Comparison of ENCODE assay signal across 9 cellular contexts in the genomic region with DNA sequence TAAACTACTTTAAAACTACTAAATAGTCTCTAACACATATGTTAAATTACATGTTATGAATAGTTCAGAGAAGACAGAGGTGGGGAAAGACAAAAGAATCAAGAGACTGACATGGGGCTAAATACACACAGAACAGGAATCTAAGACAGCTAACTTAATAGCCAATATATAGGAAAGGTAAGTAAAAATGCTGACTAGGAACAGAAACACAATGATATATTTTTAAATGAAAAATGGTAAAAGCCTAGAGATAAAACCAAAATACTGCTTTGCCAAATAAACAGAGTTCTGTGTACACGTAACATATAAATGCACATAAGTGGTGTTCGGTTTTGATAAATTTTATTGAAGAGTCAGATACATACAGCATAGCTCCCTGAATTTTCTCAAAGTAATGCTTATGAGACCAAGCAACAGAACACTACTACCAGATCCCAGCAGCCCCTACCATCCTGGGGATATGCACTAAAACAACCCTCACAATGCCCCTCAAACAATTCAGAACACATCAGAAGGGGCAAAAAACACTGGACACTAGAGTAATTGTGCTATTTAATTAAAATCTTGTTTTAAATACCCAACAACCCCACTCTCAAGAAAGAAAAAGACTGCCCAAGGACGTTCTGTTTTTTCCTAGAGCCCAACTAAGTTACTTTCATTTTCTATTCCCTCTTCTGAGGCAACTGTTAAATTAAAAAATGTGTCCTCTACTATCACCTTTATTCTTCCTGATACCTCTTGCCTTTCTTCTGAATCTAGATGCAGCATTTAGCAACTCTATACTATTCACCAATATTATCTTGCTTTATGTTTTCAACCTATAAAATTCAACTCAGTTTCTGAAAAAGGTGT.
A peak's percentile ranks its signal among the peaks of the same experiment; 100 is the strongest.
DNase-seq lines count a peak whose midpoint lies in the region; ATAC-seq and TF ChIP-seq lines count a peak whose summit lies in the region.
"Had no signal": no experiment of that assay in that cellular context is flagged by ENCODE, and none has a peak within 500 bp of the region (broad histone marks: within the 10 kb centered on the region; RNA-seq: fewer than 3 reads in every experiment).

No MANE protein-coding gene starts in this region.

- H3K4me3 ChIP-seq in PC-9 (no peak overlapping the region), esophagus muscularis mucosa (peak overlapping the region; percentile 40 to 50 (median 42)), psoas muscle (peak overlapping the region; percentile 52)

- WGBS in esophagus muscularis mucosa, result 54% methylated on average over 3 of the region's 3 CpGs
- 55 to 62% (median 56%) methylated on average over 3 of the region's 3 CpGs for WGBS in psoas muscle, 3 donors

- BruUV-seq in PC-9 (replicated peaks; lab: Mats Ljungman, UMichigan), result no TSS peak

- no peak for TF ChIP-seq CTCF in PC-9 (conservative IDR thresholded peaks at IDR 0.05)
- TF ChIP-seq CTCF in esophagus muscularis mucosa (IDR thresholded peaks at IDR 0.05), result no peak
- TF ChIP-seq CTCF in psoas muscle (IDR thresholded peaks at IDR 0.05), result no peak

- no peaks in the 10 kb centered on the region for H3K9me2 ChIP-seq in PC-9 (ENCODE audit: insufficient read depth)

- ATAC-seq in psoas muscle (no peak), GM21619 (IDR thresholded peaks at IDR 0.05; ENCODE audit: unreplicated experiment) (no peak), HG02678 (IDR thresholded peaks at IDR 0.05; ENCODE audit: unreplicated experiment) (no peak), HG03196 (IDR thresholded peaks at IDR 0.05; ENCODE audit: unreplicated experiment) (no peak)

- H3K27ac ChIP-seq in PC-9 (peak overlapping the region; percentile 27; the same call in 1 of the 2 replicates), esophagus muscularis mucosa (replicated peaks in 1 of 4) (peak overlapping the region; percentile 51 to 69 (median 68)), psoas muscle (peak overlapping the region; percentile 46)
- H3K27ac ChIP-seq: epithelial cell of prostate had no signal

- no peaks in the 10 kb centered on the region for H3K9me3 ChIP-seq in PC-9 (ENCODE audit: insufficient read depth, low read depth)
- no peaks in the 10 kb centered on the region for H3K9me3 ChIP-seq in esophagus muscularis mucosa
- H3K9me3 ChIP-seq in psoas muscle, result no peaks in the 10 kb centered on the region

- DNase-seq in GM03348 (ENCODE audit: low spot score) (peak; percentile 24), PC-9 (no peak), esophagus muscularis mucosa (ENCODE audit: extremely low spot score) (no peak), psoas muscle (no peak), KG1 (lab: John Stamatoyannopoulos, UW) (no peak)

- no peak overlapping the region for H2AFZ ChIP-seq in PC-9

- POLR2A ChIA-PET in PC-9 (lab: Charles Lee; ENCODE audit: unreplicated experiment), result interaction anchor here (0.6 kb wide), 1 partner anchor 121 kb away, joined by 3 read pairs; a partner anchor contains a TSS

- no peaks in the 10 kb centered on the region for H4K20me1 ChIP-seq in PC-9 (ENCODE audit: insufficient read depth)

- no peak for TF ChIP-seq POLR2A in esophagus muscularis mucosa (IDR thresholded peaks at IDR 0.05; ENCODE audit: low read depth)

- H3K36me3 ChIP-seq in PC-9 (ENCODE audit: low read depth), result no peaks in the 10 kb centered on the region; the same call in 1 of the 2 replicates
- peaks cover 0 to 22% (median 5%) of the 10 kb centered on the region in 4 donors for H3K36me3 ChIP-seq in esophagus muscularis mucosa
- H3K36me3 ChIP-seq in psoas muscle (ENCODE audit: insufficient read depth in 1 of 2, low read depth in 1 of 2), result peaks cover 0 to 29% of the 10 kb centered on the region in 2 donors

- intact Hi-C loops in PC-9 (cut with micrococcal nuclease; ENCODE audit: unreplicated experiment), result no loop called here
- intact Hi-C loops in esophagus muscularis mucosa (cut with DNase I), result no loop called here
- intact Hi-C loops in psoas muscle (cut with DNase I), result loop anchor here in 1 of 2 donors (5.0 to 10.0 kb wide), 2 partner anchors 119 to 364 kb away; a partner anchor contains a TSS

- CTCF ChIA-PET in PC-9 (lab: Charles Lee), result interaction anchor here (0.9 kb wide), 1 partner anchor 43 kb away, joined by 3 read pairs; no protein-coding TSS in a partner anchor

- no peaks in the 10 kb centered on the region for H3K27me3 ChIP-seq in PC-9 (ENCODE audit: insufficient read depth, low read depth)
- no peaks in the 10 kb centered on the region for H3K27me3 ChIP-seq in esophagus muscularis mucosa
- no peaks in the 10 kb centered on the region for H3K27me3 ChIP-seq in psoas muscle (ENCODE audit: insufficient read depth in 3 of 3, low read length in 2 of 3)

- no peaks in the 10 kb centered on the region for H3K4me1 ChIP-seq in PC-9 (replicated peaks; ENCODE audit: insufficient read depth)
- H3K4me1 ChIP-seq in esophagus muscularis mucosa, result peaks cover 14 to 38% (median 15%) of the 10 kb centered on the region in 4 donors
- peaks cover 17% of the 10 kb centered on the region for H3K4me1 ChIP-seq in psoas muscle

- no peak overlapping the region for H3K4me2 ChIP-seq in PC-9

- H3K79me2 ChIP-seq in PC-9 (ENCODE audit: low read depth), result peaks cover 5% of the 10 kb centered on the region; the same call in 1 of the 2 replicates

- no peak for TF ChIP-seq EP300 in esophagus muscularis mucosa (IDR thresholded peaks at IDR 0.05)

- H3F3A ChIP-seq in PC-9 (ENCODE audit: insufficient read depth, low read depth), result no peaks in the 10 kb centered on the region
